Comparison of ENCODE assay signal across 8 cellular contexts in genomic region chr20:43409041-43409913, GRCh38. TPM values are rescaled to one million over a fixed set of nuclear protein-coding genes. Genes with fewer than 3 reads are reported as not detected.
A peak's percentile ranks its signal among the peaks of the same experiment; 100 is the strongest.
DNase-seq lines count a peak whose midpoint lies in the region; ATAC-seq and TF ChIP-seq lines count a peak whose summit lies in the region.

No MANE protein-coding gene starts in this region.

- H3K4me1 ChIP-seq in mesendoderm (ENCODE audit: control insufficient read depth, low read depth, low read length) = no peaks in the 10 kb centered on the region

- H3K4ac ChIP-seq in mesendoderm (ENCODE audit: low read depth, low read length) = no peak overlapping the region

- no peaks in the 10 kb centered on the region for H3K27me3 ChIP-seq in mesendoderm (ENCODE audit: insufficient read depth, low read length, poor library complexity)

- WGBS in mesendoderm (ENCODE audit: extremely low coverage, insufficient coverage, low lambda C conversion rate) = no CpG with 5 or more reads among the region's 12 CpGs

- no peak overlapping the region for H2BK15ac ChIP-seq in mesendoderm (replicated peaks; ENCODE audit: low read depth)

- no peak overlapping the region for H2AK5ac ChIP-seq in mesendoderm (ENCODE audit: low read length)

- H3K23ac ChIP-seq in mesendoderm (ENCODE audit: low read length) = no peak overlapping the region

- no peak overlapping the region for H3K27ac Mint-ChIP-seq in activated T-cell treated with anti-CD3 and anti-CD28 coated beads, Interleukin-2, amount 50 U/mL, for 24 hours

- no peak for TF ChIP-seq POLR2A in NB4 (IDR thresholded peaks at IDR 0.05; ENCODE audit: extremely low read depth, insufficient read length)

- peaks cover 72% of the 10 kb centered on the region for H3K27me3 Mint-ChIP-seq in activated T-cell treated with anti-CD3 and anti-CD28 coated beads, Interleukin-2, amount 50 U/mL, for 24 hours

- H3K27ac ChIP-seq in mesendoderm (ENCODE audit: low read depth, low read length) = no peak overlapping the region

- no peak overlapping the region for H4K5ac ChIP-seq in mesendoderm (ENCODE audit: low read length)

- no peak overlapping the region for H3K18ac ChIP-seq in mesendoderm (ENCODE audit: low read length)

- no peaks in the 10 kb centered on the region for H3K36me3 Mint-ChIP-seq in activated T-cell treated with anti-CD3 and anti-CD28 coated beads, Interleukin-2, amount 50 U/mL, for 24 hours (ENCODE audit: low read depth)

- H4K8ac ChIP-seq in mesendoderm (ENCODE audit: low read depth, low read length) = no peak overlapping the region

- peak; percentile 77 for TF ChIP-seq CTCF in NB4 (IDR thresholded peaks at IDR 0.05; ENCODE audit: low read depth, low read length)

- no peaks in the 10 kb centered on the region for H3K9me3 Mint-ChIP-seq in activated T-cell treated with anti-CD3 and anti-CD28 coated beads, Interleukin-2, amount 50 U/mL, for 24 hours

- ATAC-seq in GM19035 (IDR thresholded peaks at IDR 0.05; ENCODE audit: unreplicated experiment) = no peak

- no peak overlapping the region for H3K4me2 ChIP-seq in mesendoderm (ENCODE audit: low read length)

- no peaks in the 10 kb centered on the region for H3K4me1 Mint-ChIP-seq in activated T-cell treated with anti-CD3 and anti-CD28 coated beads, Interleukin-2, amount 50 U/mL, for 24 hours (ENCODE audit: low read depth)

- H3K79me1 ChIP-seq in mesendoderm (ENCODE audit: low read length) = no peaks in the 10 kb centered on the region

- H2BK5ac ChIP-seq in mesendoderm (ENCODE audit: low read length) = no peak overlapping the region

- no peaks in the 10 kb centered on the region for H3K36me3 ChIP-seq in mesendoderm (ENCODE audit: control insufficient read depth, insufficient read depth, low read length)

- no peak overlapping the region for H3K4me3 ChIP-seq in NB4 (ENCODE audit: low read depth, low read length)
- H3K4me3 ChIP-seq in mesendoderm (ENCODE audit: low read length) = no peak overlapping the region

- DNase-seq in activated T-cell treated with anti-CD3 and anti-CD28 coated beads for 48 hours (ENCODE audit: low read depth) (peak; percentile 2), NB4 (ENCODE audit: low read depth) (peak; percentile 57), astrocyte of the hippocampus (ENCODE audit: low read depth, low spot score) (peak; percentile 49), mesendoderm (peak; percentile 79)
- no peak for DNase-seq in activated T-cell treated with anti-CD3 and anti-CD28 coated beads, Interleukin-2, amount 50 U/mL, for 24 hours
- no peak for DNase-seq in stimulated activated CD4-positive, alpha-beta T cell treated with anti-CD3 and anti-CD28 coated beads, Interleukin-2, amount 100 ng/mL, for 48 hours
- no peak for DNase-seq in effector CD8-positive, alpha-beta T cell (lab: John Stamatoyannopoulos, UW)

- H3K4me3 Mint-ChIP-seq in activated T-cell treated with anti-CD3 and anti-CD28 coated beads, Interleukin-2, amount 50 U/mL, for 24 hours = no peak overlapping the region

- no peak overlapping the region for H3K9ac ChIP-seq in mesendoderm (ENCODE audit: low read length)

- peak overlapping the region; percentile 27 for H3K56ac ChIP-seq in mesendoderm (ENCODE audit: low read length)

- H3K79me2 ChIP-seq in mesendoderm (ENCODE audit: control insufficient read depth, insufficient read depth, low read length) = no peaks in the 10 kb centered on the region

- H2BK120ac ChIP-seq in mesendoderm (ENCODE audit: low read depth, low read length) = no peak overlapping the region

RNA-seq across cellular contexts. Expression of gene SRSF6, which starts 48.4 kb away (rescaled TPM):
- polyA plus RNA-seq in mesendoderm (2013, experiment 1 of 2) = 155 TPM
- polyA plus RNA-seq in mesendoderm (2013, experiment 2 of 2) = 154 TPM

Comparison
In these comparisons a context has a peak if more than half of its experiments do, and no peak if none do; other contexts are left out.
1. DNase-seq: peak in activated T-cell treated with anti-CD3 and anti-CD28 coated beads for 48 hours (single experiment), NB4 (single experiment), astrocyte of the hippocampus (single experiment) and mesendoderm (single experiment); none in activated T-cell treated with anti-CD3 and anti-CD28 coated beads, Interleukin-2, amount 50 U/mL, for 24 hours (single experiment), stimulated activated CD4-positive, alpha-beta T cell treated with anti-CD3 and anti-CD28 coated beads, Interleukin-2, amount 100 ng/mL, for 48 hours (0 of 2) and effector CD8-positive, alpha-beta T cell (single experiment).